8 cellular contexts compared by ENCODE assay signal in genomic region chr15:99732711-99733267, GRCh38. TPM values are rescaled to one million over a fixed set of nuclear protein-coding genes. Genes with fewer than 3 reads are reported as not detected.
DNase-seq lines count a peak whose midpoint lies in the region; ATAC-seq and TF ChIP-seq lines count a peak whose summit lies in the region.

No MANE protein-coding gene starts in this region.

- TF ChIP-seq EP300 in tibial nerve (IDR thresholded peaks at IDR 0.05), result no peak

- H3K14ac ChIP-seq in H9 (ENCODE audit: insufficient read depth, low read length), result peak overlapping the region; percentile 69; the same call in 1 of the 2 replicates

- H3K4me3 ChIP-seq in MG63, result peak overlapping the region; percentile 60
- peak overlapping the region; percentile 76 for H3K4me3 ChIP-seq in choroid plexus epithelial cell (ENCODE audit: low read depth, low read length)
- peak overlapping the region; percentile 79 to 97 (median 90) for H3K4me3 ChIP-seq in tibial nerve

- H2BK15ac ChIP-seq in H9 (ENCODE audit: low read depth, low read length), result no peak overlapping the region; the same call in 1 of the 2 replicates

- H2AFZ ChIP-seq in H9 (ENCODE audit: low read length), result no peak overlapping the region

- no peaks in the 10 kb centered on the region for H3K4me1 ChIP-seq in H9 (ENCODE audit: insufficient read depth, low read length)
- H3K4me1 ChIP-seq in tibial nerve, result peaks cover 0 to 26% (median 8%) of the 10 kb centered on the region in 4 donors

- no peak overlapping the region for H3K56ac ChIP-seq in H9 (ENCODE audit: insufficient read length, low read depth, low read length)

- H3T11ph ChIP-seq in H9 (ENCODE audit: low read length), result no peak overlapping the region

- peaks cover 11% of the 10 kb centered on the region for H3K27me3 Mint-ChIP-seq in H9 (ENCODE audit: low read depth)
- H3K27me3 Mint-ChIP-seq in memory B cell, result no peaks in the 10 kb centered on the region

- peak; percentile 34 for DNase-seq in DMS 273 (lab: John Stamatoyannopoulos, UW; ENCODE audit: unreplicated experiment)
- no peak for DNase-seq in DMS 273 treated with DMSO at 0.1 percent for 48 hours (lab: John Stamatoyannopoulos, UW)
- DNase-seq in H9, result no peak
- peak; percentile 10 for DNase-seq in MG63
- no peak for DNase-seq in choroid plexus epithelial cell (ENCODE audit: low read depth)
- no peak for DNase-seq in memory B cell (ENCODE audit: low spot score in 2 of 2)
- peak in 1 of 2 donors; percentile 26 for DNase-seq in tibial nerve (ENCODE audit: low spot score in 2 of 2)
- DNase-seq in NCI-H510A (lab: John Stamatoyannopoulos, UW), result no peak

- peak overlapping the region; percentile 92 for H3K4me2 ChIP-seq in H9 (ENCODE audit: insufficient read depth, insufficient read length, low read length)

- H2AK5ac ChIP-seq in H9 (ENCODE audit: insufficient read length, low read length), result no peak overlapping the region

- peak; percentile 18 for ATAC-seq in memory B cell (ENCODE audit: low read depth)

- no CpG with 5 or more reads among the region's 49 CpGs for WGBS in H9 (ENCODE audit: extremely low coverage, insufficient read length, low lambda C conversion rate)
- 0 to 1% methylated on average over 36 to 40 of the region's 49 CpGs for WGBS in tibial nerve, 2 donors

- no peak overlapping the region for H3K23ac ChIP-seq in H9 (ENCODE audit: insufficient read length, low read depth, low read length)

- H2BK12ac ChIP-seq in H9 (ENCODE audit: insufficient read length, low read depth, low read length), result no peak overlapping the region

- no peak overlapping the region for H4K8ac ChIP-seq in H9 (replicated peaks; ENCODE audit: insufficient read length, low read depth, low read length)

- H3K9me3 ChIP-seq in H9 (ENCODE audit: control insufficient read depth, low read depth, low read length) (no peaks in the 10 kb centered on the region), MG63 (no peaks in the 10 kb centered on the region), tibial nerve (no peaks in the 10 kb centered on the region)

- peak overlapping the region; percentile 80 for H3K18ac ChIP-seq in H9 (ENCODE audit: insufficient read length, low read depth, low read length)

- no peak overlapping the region for H3K27ac ChIP-seq in H9 (ENCODE audit: insufficient read length, low read depth, low read length)
- H3K27ac ChIP-seq in tibial nerve, result peak overlapping the region; percentile 81 to 97 (median 92)

- H2BK20ac ChIP-seq in H9 (ENCODE audit: low read depth, low read length, poor library complexity, severe bottlenecking), result no peak overlapping the region

- H3K9me3 Mint-ChIP-seq in H9 (no peaks in the 10 kb centered on the region), memory B cell (no peaks in the 10 kb centered on the region)

- H3K36me3 ChIP-seq in MG63 (no peaks in the 10 kb centered on the region), tibial nerve (peaks cover 0 to 18% (median 0%) of the 10 kb centered on the region in 3 donors)

- H3K9ac ChIP-seq in H9 (ENCODE audit: extremely low read depth, insufficient read length, low read length), result peak overlapping the region; percentile 37

- H3K23me2 ChIP-seq in H9 (ENCODE audit: insufficient read length, low read depth, low read length, poor library complexity, severe bottlenecking), result peaks cover 16% of the 10 kb centered on the region

- H4K5ac ChIP-seq in H9 (ENCODE audit: insufficient read length, low read depth, low read length), result no peak overlapping the region

- H3K4me1 Mint-ChIP-seq in H9, result peaks cover 24 to 32% of the 10 kb centered on the region in 2 experiments
- H3K4me1 Mint-ChIP-seq in memory B cell, result peaks cover 9% of the 10 kb centered on the region

- no peak overlapping the region for H3K4ac ChIP-seq in H9 (ENCODE audit: low read depth, low read length)

- H3K4me3 Mint-ChIP-seq in H9, result peak overlapping the region; percentile 68 to 87
- H3K4me3 Mint-ChIP-seq in memory B cell, result peak overlapping the region; percentile 78

- TF ChIP-seq CTCF in H9 (conservative IDR thresholded peaks at IDR 0.05) (no peak), choroid plexus epithelial cell (conservative IDR thresholded peaks at IDR 0.05; ENCODE audit: low read depth, low read length) (no peak), tibial nerve (IDR thresholded peaks at IDR 0.05) (no peak)

- H3K27me3 ChIP-seq in H9 (ENCODE audit: insufficient read depth, low read length), result no peaks in the 10 kb centered on the region
- no peaks in the 10 kb centered on the region for H3K27me3 ChIP-seq in MG63
- H3K27me3 ChIP-seq in tibial nerve, result no peaks in the 10 kb centered on the region

- H2BK120ac ChIP-seq in H9 (ENCODE audit: low read depth, low read length, poor library complexity, severe bottlenecking), result no peak overlapping the region

- TF ChIP-seq POLR2A in tibial nerve (IDR thresholded peaks at IDR 0.05), result no peak

- H3K79me1 ChIP-seq in H9 (ENCODE audit: insufficient read depth, low read depth, low read length, poor library complexity, severe bottlenecking), result no peaks in the 10 kb centered on the region

- H4K20me1 ChIP-seq in H9 (ENCODE audit: control insufficient read depth, insufficient read depth, insufficient read length), result no peaks in the 10 kb centered on the region

- no peaks in the 10 kb centered on the region for H3K79me2 ChIP-seq in H9 (ENCODE audit: insufficient read depth, low read length)

- H4K91ac ChIP-seq in H9 (ENCODE audit: insufficient read length, low read depth, low read length), result no peak overlapping the region

- peaks cover 3 to 18% (median 4%) of the 10 kb centered on the region in 3 experiments; a peak in 4 of 7 replicates for H3K36me3 Mint-ChIP-seq in H9 (ENCODE audit: insufficient read depth in 1 of 3, low read depth in 3 of 3)
- H3K36me3 Mint-ChIP-seq in memory B cell, result no peaks in the 10 kb centered on the region

- no peak overlapping the region for H2BK5ac ChIP-seq in H9 (ENCODE audit: insufficient read length, low read length)

- H3K27ac Mint-ChIP-seq in H9 (no peak overlapping the region; a peak in 1 of 7 replicates), memory B cell (no peak overlapping the region)

RNA-seq across cellular contexts. Expression of gene LYSMD4, which starts 0.4 kb away (rescaled TPM):
- 9.3 and 10.0 TPM in 2 replicates for total RNA-seq in H9 (2021)
- 7.0 and 7.6 TPM in 2 replicates for total RNA-seq in MG63 (2014; rRNA removed; shearing (Covaris generic); ENCODE audit: low replicate concordance)
- 10 to 100 TPM; 13.6 to 21.0 (median 17.4) TPM for total RNA-seq in tibial nerve

Comparison
In these comparisons a context has a peak if more than half of its experiments do, and no peak if none do; other contexts are left out.
1. DNase-seq: peak in DMS 273 (single experiment) and MG63 (single experiment); none in DMS 273 treated with DMSO at 0.1 percent for 48 hours (single experiment), H9 (single experiment), choroid plexus epithelial cell (single experiment), memory B cell (0 of 2) and NCI-H510A (single experiment).
2. Peak in every context shown above with its lines, with median percentiles within 50 percentile points of each other: H3K4me3 ChIP-seq.